Comparison of ENCODE assay signal across 10 cellular contexts in the genomic region with DNA sequence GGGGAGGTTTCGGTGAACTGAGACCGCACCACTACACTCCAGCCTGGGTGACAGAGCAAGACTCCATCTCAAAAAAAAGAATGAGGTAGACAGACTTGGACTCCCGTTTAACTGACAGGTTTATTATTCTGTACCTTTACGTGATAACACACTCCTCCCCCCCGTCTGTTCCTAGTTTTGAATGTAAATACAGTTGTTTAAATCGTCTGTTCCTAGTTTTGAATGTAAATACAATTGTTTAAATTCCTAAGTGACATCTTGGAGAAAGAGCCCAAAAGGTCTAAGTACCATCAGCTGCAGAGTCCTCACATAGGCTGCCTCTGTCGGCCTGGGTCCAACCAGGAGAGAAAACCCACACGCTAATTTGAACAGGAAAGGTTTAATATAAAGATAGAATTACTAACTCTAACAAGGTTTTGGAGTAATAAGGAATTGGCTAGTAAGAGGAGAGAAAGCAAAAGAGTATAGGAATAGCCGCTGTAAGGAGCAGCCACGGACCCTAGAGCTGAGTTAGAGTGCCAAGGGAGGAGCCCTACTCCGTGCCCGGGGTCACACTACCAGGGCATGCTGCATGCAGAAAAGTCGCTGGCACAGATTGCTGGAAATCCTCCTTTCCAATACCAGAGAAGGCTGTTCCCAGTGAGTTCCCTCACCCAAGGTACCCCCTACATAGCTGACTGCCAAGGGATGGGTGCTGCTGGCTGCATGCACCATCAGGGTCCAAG.
A peak's percentile ranks its signal among the peaks of the same experiment; 100 is the strongest.
DNase-seq lines count a peak whose midpoint lies in the region; ATAC-seq and TF ChIP-seq lines count a peak whose summit lies in the region.
"Had no signal": no experiment of that assay in that cellular context is flagged by ENCODE, and none has a peak within 500 bp of the region (broad histone marks: within the 10 kb centered on the region; RNA-seq: fewer than 3 reads in every experiment).

No MANE protein-coding gene starts in this region.

- H3K27me3 Mint-ChIP-seq in CD8-positive, alpha-beta T cell (ENCODE audit: low read depth), result no peaks in the 10 kb centered on the region
- H3K27me3 Mint-ChIP-seq in GM23338 (ENCODE audit: insufficient read depth, low read depth, poor library complexity) (no peaks in the 10 kb centered on the region), T-cell (no peaks in the 10 kb centered on the region)

- no peaks in the 10 kb centered on the region for H3K9me3 Mint-ChIP-seq in CD8-positive, alpha-beta T cell
- H3K9me3 Mint-ChIP-seq in GM23338, result no peaks in the 10 kb centered on the region
- no peaks in the 10 kb centered on the region for H3K9me3 Mint-ChIP-seq in T-cell
- H3K9me3 Mint-ChIP-seq: activated T-cell treated with anti-CD3 and anti-CD28 coated beads, Interleukin-2, amount 50 U/mL, for 4 hours had no signal

- no peak overlapping the region for H2AFZ ChIP-seq in GM23338

- TF ChIP-seq CTCF in CD8-positive, alpha-beta T cell (IDR thresholded peaks at IDR 0.05), result no peak
- TF ChIP-seq CTCF in GM23338 (conservative IDR thresholded peaks at IDR 0.05; ENCODE audit: low read depth in 2 of 2) (no peak), lung (IDR thresholded peaks at IDR 0.05; ENCODE audit: control extremely low read depth, extremely low read depth) (no peak)

- 0 out of 2 replicates have a peak, but pooled peaks cover 2% of the 10 kb centered on the region for H4K20me1 ChIP-seq in GM23338 (replicated peaks; ENCODE audit: insufficient read depth)

- ATAC-seq in CD8-positive, alpha-beta T cell, result no peak
- ATAC-seq in GM23338, result peak; percentile 17
- peak in 2 of 4 experiments; percentile 7 to 32 for ATAC-seq in T-cell (replicated peaks in 1 of 4)
- no peak for ATAC-seq in lung (ENCODE audit: insufficient read depth, low FRiP score)

- H3F3A ChIP-seq in GM23338 (replicated peaks; ENCODE audit: low read depth), result no peaks in the 10 kb centered on the region

- H3K27me3 ChIP-seq in CD8-positive, alpha-beta T cell (ENCODE audit: insufficient read depth, low read length), result no peaks in the 10 kb centered on the region
- no peaks in the 10 kb centered on the region for H3K27me3 ChIP-seq in GM23338 (ENCODE audit: insufficient read depth)
- H3K27me3 ChIP-seq in lung (ENCODE audit: control insufficient read depth, insufficient read depth), result no peaks in the 10 kb centered on the region

- H3K4me3 ChIP-seq in CD8-positive, alpha-beta T cell (ENCODE audit: low read depth, low read length), result no peak overlapping the region
- H3K4me3 ChIP-seq in GM23338 (no peak overlapping the region), lung (no peak overlapping the region)
- H3K4me3 ChIP-seq: thoracic aorta had no signal

- intact Hi-C loops in CD8-positive, alpha-beta T cell (cut with DNase I, micrococcal nuclease), result loop anchor here (1.0 to 10.0 kb wide), 4 partner anchors 14 to 1569 kb away; partner anchors contain the start of gene NPHP1 (in 1 of the 2)

- H3K4me2 ChIP-seq in GM23338, result no peak overlapping the region

- no peak for DNase-seq in CD8-positive, alpha-beta T cell
- DNase-seq in GM23338 (ENCODE audit: low spot score) (no peak), T-cell (no peak), lung (ENCODE audit: low spot score) (no peak), SK-N-DZ (ENCODE audit: low spot score) (no peak), T1000 (lab: John Stamatoyannopoulos, UW) (no peak), LoVo (ENCODE audit: low spot score) (no peak)
- no peak for DNase-seq in activated CD4-positive, CD25-positive, alpha-beta regulatory T cell treated with anti-CD3 and anti-CD28 coated beads, Interleukin-2, amount 50 U/mL, for 72 hours

- WGBS in lung, 2 donors, result 70 to 81% methylated on average over 13 of the region's 13 CpGs

- POLR2A ChIA-PET in CD8-positive, alpha-beta T cell (lab: Charles Lee), result interaction anchor here (1.2 kb wide), 1 partner anchor 14 kb away, joined by 3 read pairs; no protein-coding TSS in a partner anchor
- POLR2A ChIA-PET in T-cell (lab: Charles Lee), result no interaction called here

- H3K79me2 ChIP-seq in GM23338 (replicated peaks; ENCODE audit: insufficient read depth), result peaks cover 45% of the 10 kb centered on the region

- no peak overlapping the region for H3K4me3 Mint-ChIP-seq in CD8-positive, alpha-beta T cell
- H3K4me3 Mint-ChIP-seq in GM23338 (no peak overlapping the region), T-cell (no peak overlapping the region)
- H3K4me3 Mint-ChIP-seq: activated T-cell treated with anti-CD3 and anti-CD28 coated beads, Interleukin-2, amount 50 U/mL, for 4 hours had no signal

- H3K27ac ChIP-seq in CD8-positive, alpha-beta T cell (ENCODE audit: low read depth, low read length), result no peak overlapping the region
- 0 out of 2 replicates have a peak overlapping the region, but pooled peaks have one; percentile 34 for H3K27ac ChIP-seq in GM23338 (ENCODE audit: low read depth)
- H3K27ac ChIP-seq in lung (ENCODE audit: low read depth in 1 of 2, low read length in 1 of 2), result peak overlapping the region; percentile 34 to 68

- H3K36me3 ChIP-seq in CD8-positive, alpha-beta T cell (ENCODE audit: insufficient read depth, low read length), result no peaks in the 10 kb centered on the region
- no peaks in the 10 kb centered on the region for H3K36me3 ChIP-seq in GM23338 (ENCODE audit: insufficient read depth)
- H3K36me3 ChIP-seq in lung (ENCODE audit: control insufficient read depth in 2 of 2, insufficient read depth in 2 of 2, low read length in 2 of 2), result no peaks in the 10 kb centered on the region
- H3K36me3 ChIP-seq: thoracic aorta had no signal

- H3K9me3 ChIP-seq in CD8-positive, alpha-beta T cell (ENCODE audit: low read length), result no peaks in the 10 kb centered on the region
- H3K9me3 ChIP-seq in lung (ENCODE audit: control insufficient read depth in 2 of 2, insufficient read depth in 1 of 2, low read length in 1 of 2), result no peaks in the 10 kb centered on the region
- H3K9me3 ChIP-seq: thoracic aorta had no signal

- no peaks in the 10 kb centered on the region for H3K9me2 ChIP-seq in GM23338 (ENCODE audit: insufficient read depth)

- CTCF ChIA-PET in CD8-positive, alpha-beta T cell (lab: Charles Lee), result interaction anchor here (0.7 to 7.2 kb wide), 21 partner anchors 8 to 154 kb away, joined by 3 to 200 read pairs (median 7); partner anchors contain the start of gene LIMS1
- CTCF ChIA-PET in T-cell (lab: Charles Lee), result interaction anchor here (0.6 to 5.8 kb wide), 26 partner anchors 9 to 103 kb away, joined by 3 to 55 read pairs (median 10); no protein-coding TSS in a partner anchor

- H3K4me1 ChIP-seq in CD8-positive, alpha-beta T cell (ENCODE audit: insufficient read depth, low read length), result no peaks in the 10 kb centered on the region
- H3K4me1 ChIP-seq in GM23338 (ENCODE audit: insufficient read depth), result peaks cover 27% of the 10 kb centered on the region
- H3K4me1 ChIP-seq in lung (ENCODE audit: control insufficient read depth in 2 of 2, insufficient read depth in 2 of 2, low read length in 2 of 2), result peaks cover 27 to 35% of the 10 kb centered on the region in 2 donors

- peak overlapping the region; percentile 18 for H3K27ac Mint-ChIP-seq in CD8-positive, alpha-beta T cell
- H3K27ac Mint-ChIP-seq in GM23338 (0 out of 2 replicates have a peak overlapping the region, but pooled peaks have one; percentile 17), T-cell (peak overlapping the region; percentile 29 to 33)

- H3K4me1 Mint-ChIP-seq in CD8-positive, alpha-beta T cell (ENCODE audit: low read depth), result peaks cover 38% of the 10 kb centered on the region
- H3K4me1 Mint-ChIP-seq in GM23338 (peaks cover 32% of the 10 kb centered on the region), T-cell (peaks cover 50 to 71% (median 65%) of the 10 kb centered on the region in 3 donors)

- H3K36me3 Mint-ChIP-seq in CD8-positive, alpha-beta T cell, result peaks cover 10% of the 10 kb centered on the region
- H3K36me3 Mint-ChIP-seq in GM23338 (ENCODE audit: low read depth) (no peaks in the 10 kb centered on the region), T-cell (peaks cover 12% of the 10 kb centered on the region)

TF ChIP-seq in GM23338, 12 proteins besides CTCF, POLR2A, EP300 and RAD21:
- TF ChIP-seq STAT1 (IDR thresholded peaks at IDR 0.05; ENCODE audit: unreplicated experiment) (no peak), EZH2 (IDR thresholded peaks at IDR 0.05; ENCODE audit: low read depth, unreplicated experiment) (no peak)
